Comparison of ENCODE assay signal across 25 cellular contexts in the genomic region with DNA sequence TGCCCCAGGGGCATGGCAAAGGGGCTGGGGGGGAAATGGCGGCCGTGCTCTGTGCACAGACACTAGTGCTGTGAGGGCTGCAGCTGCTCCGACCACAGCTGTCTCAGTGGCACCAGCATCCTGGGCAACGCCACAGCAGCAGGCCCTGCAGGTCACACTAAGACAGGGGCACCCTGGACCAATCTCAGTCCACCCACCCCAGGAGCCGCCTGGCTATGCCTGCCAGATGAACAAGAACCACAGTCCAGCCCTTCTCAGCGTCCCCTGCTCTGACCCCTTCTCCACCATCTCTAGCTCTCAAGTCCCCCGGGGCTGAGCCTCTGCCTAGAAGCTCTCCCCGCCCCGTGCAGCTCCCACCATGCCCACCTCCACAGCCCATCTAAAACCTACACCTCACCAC.
"Had no signal": no experiment of that assay in that cellular context is flagged by ENCODE, and none has a peak within 500 bp of the region (broad histone marks: within the 10 kb centered on the region; RNA-seq: fewer than 3 reads in every experiment).

No MANE protein-coding gene starts in this region.

- H3K27me3 ChIP-seq: body of pancreas, cardiac muscle cell, hepatocyte, left lung, right lobe of liver, testis had no signal

- H3K4me3 Mint-ChIP-seq: activated CD4-positive, alpha-beta T cell treated with anti-CD3 and anti-CD28 coated beads, Interleukin-2, amount 10 ng/mL, durations not matched to agents 7 days and 5 days; activated T-cell treated with anti-CD3 and anti-CD28 coated beads, Interleukin-2, amount 50 U/mL, for 4 hours; dendritic cell treated with granulocyte-macrophage colony-stimulating factor and Interleukin-4, amounts not matched to agents 40 ng/mL and 50 ng/mL, for 4 days; immature natural killer cell; natural killer cell treated with Interleukin-12 subunit alpha and Interleukin-12 subunit beta and Interleukin-15 and Interleukin-18, amount 100 ng/mL, for 72 hours had no signal

- H3K27me3 Mint-ChIP-seq: activated CD4-positive, alpha-beta T cell treated with anti-CD3 and anti-CD28 coated beads, Interleukin-2, amount 10 ng/mL, durations not matched to agents 7 days and 5 days; dendritic cell treated with granulocyte-macrophage colony-stimulating factor and Interleukin-4, amounts not matched to agents 40 ng/mL and 50 ng/mL, for 4 days; natural killer cell treated with Interleukin-12 subunit alpha and Interleukin-12 subunit beta and Interleukin-15 and Interleukin-18, amount 100 ng/mL, for 72 hours had no signal

- H3K4me1 Mint-ChIP-seq: activated CD4-positive, alpha-beta T cell treated with anti-CD3 and anti-CD28 coated beads, Interleukin-2, amount 10 ng/mL, durations not matched to agents 7 days and 5 days had no signal

- H3K27ac Mint-ChIP-seq: activated CD4-positive, alpha-beta T cell treated with anti-CD3 and anti-CD28 coated beads, Interleukin-2, amount 10 ng/mL, durations not matched to agents 7 days and 5 days; dendritic cell treated with granulocyte-macrophage colony-stimulating factor and Interleukin-4, amounts not matched to agents 40 ng/mL and 50 ng/mL, for 4 days; immature natural killer cell had no signal

- H3K9me3 ChIP-seq: body of pancreas, left lung, right lobe of liver, SK-N-SH, testis had no signal

- ATAC-seq: activated T-cell treated with anti-CD3 and anti-CD28 coated beads, Interleukin-2, amount 50 U/mL, for 4 hours; body of pancreas; left lung; natural killer cell treated with Interleukin-12 subunit alpha and Interleukin-12 subunit beta and Interleukin-15 and Interleukin-18, amount 100 ng/mL, for 72 hours; right lobe of liver had no signal

- H3K36me3 Mint-ChIP-seq: natural killer cell treated with Interleukin-12 subunit alpha and Interleukin-12 subunit beta and Interleukin-15 and Interleukin-18, amount 100 ng/mL, for 72 hours had no signal

- H3K9ac ChIP-seq: SK-N-SH had no signal

- H3K9me3 Mint-ChIP-seq: activated CD4-positive, alpha-beta T cell treated with anti-CD3 and anti-CD28 coated beads, Interleukin-2, amount 10 ng/mL, durations not matched to agents 7 days and 5 days; activated T-cell treated with anti-CD3 and anti-CD28 coated beads, Interleukin-2, amount 50 U/mL, for 4 hours; dendritic cell treated with granulocyte-macrophage colony-stimulating factor and Interleukin-4, amounts not matched to agents 40 ng/mL and 50 ng/mL, for 4 days; immature natural killer cell; natural killer cell treated with Interleukin-12 subunit alpha and Interleukin-12 subunit beta and Interleukin-15 and Interleukin-18, amount 100 ng/mL, for 72 hours had no signal

- H3K4me1 ChIP-seq: left lung, right lobe of liver, testis had no signal

- DNase-seq: activated CD4-positive, alpha-beta T cell treated with anti-CD3 and anti-CD28 coated beads, Interleukin-2, amount 10 ng/mL, durations not matched to agents 7 days and 5 days; activated CD4-positive, CD25-positive, alpha-beta regulatory T cell treated with anti-CD3 and anti-CD28 coated beads, Interleukin-2, amount 50 U/mL, for 72 hours; activated naive CD4-positive, alpha-beta T cell treated with Interleukin-2 at 50 U/mL for 16 hours; activated T-cell treated with anti-CD3 and anti-CD28 coated beads, Interleukin-2, amount 50 U/mL, for 4 hours; amygdala; body of pancreas; effector CD4-positive, alpha-beta T cell; foreskin melanocyte; immature natural killer cell; left lung; mammary epithelial cell; midbrain; nucleus accumbens; SK-N-SH; small intestine; stimulated activated CD4-positive, alpha-beta T cell treated with anti-CD3 and anti-CD28 coated beads, Interleukin-2, amount 100 ng/mL, for 24 hours; stimulated activated naive CD4-positive, alpha-beta T cell; testis; trophoblast cell; WERI-Rb-1 had no signal

- H3K4me3 ChIP-seq: body of pancreas, cardiac muscle cell, hepatocyte, left lung, right lobe of liver, testis had no signal

- H2AFZ ChIP-seq: hepatocyte had no signal

- H3K4me2 ChIP-seq: hepatocyte, SK-N-SH had no signal

- H3K79me2 ChIP-seq: hepatocyte had no signal

- H3K27ac ChIP-seq: body of pancreas, cardiac muscle cell, hepatocyte, left lung, right lobe of liver, testis, WERI-Rb-1 had no signal
